In the genomic region with DNA sequence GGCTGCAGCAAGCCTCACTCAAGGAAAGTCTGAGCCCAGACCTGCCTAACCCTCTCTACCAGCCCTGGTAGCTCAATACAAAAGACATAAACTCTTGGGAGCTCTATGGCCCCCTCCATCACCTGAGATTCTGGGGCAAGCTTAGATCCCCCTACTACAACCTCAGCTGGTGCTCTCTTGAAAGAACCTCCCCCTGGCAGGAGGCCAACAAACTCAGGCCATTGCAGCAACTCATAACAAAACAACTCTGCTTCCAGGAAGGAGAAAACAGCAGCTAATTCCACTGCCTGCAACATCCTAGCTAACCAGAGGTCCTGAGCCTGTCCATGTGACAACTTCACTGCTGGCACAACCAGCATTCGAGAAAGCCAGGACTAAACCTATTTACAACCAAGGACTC, we compare ENCODE assay signal across 17 cellular contexts.
DNase-seq lines count a peak whose midpoint lies in the region; ATAC-seq and TF ChIP-seq lines count a peak whose summit lies in the region.
"Had no signal": no experiment of that assay in that cellular context is flagged by ENCODE, and none has a peak within 500 bp of the region (broad histone marks: within the 10 kb centered on the region; RNA-seq: fewer than 3 reads in every experiment).

No MANE protein-coding gene starts in this region.

- H3K27me3 ChIP-seq in NT2/D1 (ENCODE audit: insufficient read depth, insufficient read length): no peaks in the 10 kb centered on the region
- H3K27me3 ChIP-seq: suprapubic skin had no signal

- no peak overlapping the region for H3K4me3 ChIP-seq in NT2/D1 (ENCODE audit: insufficient read length, low read depth)
- H3K4me3 ChIP-seq in epithelial cell of esophagus (ENCODE audit: low read length): no peak overlapping the region
- H3K4me3 ChIP-seq: lower lobe of right lung, suprapubic skin had no signal

- no peak overlapping the region for H3K27ac Mint-ChIP-seq in T-cell
- no peak overlapping the region for H3K27ac Mint-ChIP-seq in activated naive CD4-positive, alpha-beta T cell treated with anti-CD3 and anti-CD28 coated beads, Interleukin-2, amount 50 U/mL, for 72 hours
- H3K27ac Mint-ChIP-seq: activated T-helper 1 cell treated with anti-CD3 and anti-CD28 coated beads, Interleukin-12 subunit alpha, Interleukin-12 subunit beta, Interleukin-2, Interleukin-4 antibody, amounts not matched to agents 30 ng/mL and 10 ng/mL and 1 ng/mL, durations not matched to agents 14 hours and 24 hours and 36 hours; dendritic cell treated with granulocyte-macrophage colony-stimulating factor and Interleukin-4, amounts not matched to agents 40 ng/mL and 50 ng/mL, for 4 days; natural killer cell treated with Interleukin-12 subunit alpha and Interleukin-12 subunit beta and Interleukin-15 and Interleukin-18, amount 100 ng/mL, for 72 hours had no signal

- no peaks in the 10 kb centered on the region for H3K36me3 ChIP-seq in NT2/D1 (ENCODE audit: insufficient read depth, insufficient read length, low read length)
- H3K36me3 ChIP-seq: lower lobe of right lung, suprapubic skin had no signal

- H3K4me3 Mint-ChIP-seq in T-cell: no peak overlapping the region
- H3K4me3 Mint-ChIP-seq: activated T-helper 1 cell treated with anti-CD3 and anti-CD28 coated beads, Interleukin-12 subunit alpha, Interleukin-12 subunit beta, Interleukin-2, Interleukin-4 antibody, amounts not matched to agents 30 ng/mL and 10 ng/mL and 1 ng/mL, durations not matched to agents 14 hours and 24 hours and 36 hours; dendritic cell treated with granulocyte-macrophage colony-stimulating factor and Interleukin-4, amounts not matched to agents 40 ng/mL and 50 ng/mL, for 4 days; natural killer cell treated with Interleukin-12 subunit alpha and Interleukin-12 subunit beta and Interleukin-15 and Interleukin-18, amount 100 ng/mL, for 72 hours had no signal

- CTCF ChIA-PET in T-cell (lab: Charles Lee): no interaction called here

- no peaks in the 10 kb centered on the region for H3K27me3 Mint-ChIP-seq in T-cell
- H3K27me3 Mint-ChIP-seq: dendritic cell treated with granulocyte-macrophage colony-stimulating factor and Interleukin-4, amounts not matched to agents 40 ng/mL and 50 ng/mL, for 4 days; natural killer cell treated with Interleukin-12 subunit alpha and Interleukin-12 subunit beta and Interleukin-15 and Interleukin-18, amount 100 ng/mL, for 72 hours had no signal

- DNase-seq in COLO668 (lab: John Stamatoyannopoulos, UW; ENCODE audit: unreplicated experiment) (peak; percentile 58), LHCN-M2 (ENCODE audit: low read depth) (peak; percentile 17), NT2/D1 (ENCODE audit: low read depth, low spot score) (peak; percentile 11), epithelial cell of esophagus (ENCODE audit: low read depth) (peak; percentile 32), AG08395 (ENCODE audit: low spot score) (no peak), T-cell (no peak), NCI-H774 (lab: John Stamatoyannopoulos, UW) (no peak)
- no peak for DNase-seq in activated naive CD4-positive, alpha-beta T cell treated with anti-CD3 and anti-CD28 coated beads, Interleukin-2, amount 50 U/mL, for 72 hours (ENCODE audit: low spot score in 2 of 2)
- DNase-seq: activated CD4-positive, alpha-beta T cell treated with anti-CD3 and anti-CD28 coated beads, Interleukin-2, amount 50 U/mL, for 48 hours; aorta; hypothalamus; lower lobe of right lung; NCI-H446 treated with DMSO at 0.1 percent for 48 hours had no signal

- TF ChIP-seq CTCF in epithelial cell of esophagus (IDR thresholded peaks at IDR 0.05; ENCODE audit: insufficient read depth, low read depth, low read length, missing control alignments): no peak

- H3K36me3 Mint-ChIP-seq in T-cell: no peaks in the 10 kb centered on the region
- no peaks in the 10 kb centered on the region for H3K36me3 Mint-ChIP-seq in activated naive CD4-positive, alpha-beta T cell treated with anti-CD3 and anti-CD28 coated beads, Interleukin-2, amount 50 U/mL, for 72 hours

- POLR2A ChIA-PET in T-cell (lab: Charles Lee): no interaction called here

- H3K4me1 Mint-ChIP-seq in T-cell: no peaks in the 10 kb centered on the region

- no peaks in the 10 kb centered on the region for H3K4me1 ChIP-seq in NT2/D1 (ENCODE audit: insufficient read depth, insufficient read length)
- H3K4me1 ChIP-seq: lower lobe of right lung, suprapubic skin had no signal

- no peak overlapping the region for H3K9ac ChIP-seq in NT2/D1 (ENCODE audit: insufficient read length, low read depth)

- no peak for ATAC-seq in T-cell (replicated peaks in 1 of 4)
- no peak for ATAC-seq in activated naive CD4-positive, alpha-beta T cell treated with anti-CD3 and anti-CD28 coated beads, Interleukin-2, amount 50 U/mL, for 72 hours
- ATAC-seq: lower lobe of right lung; natural killer cell treated with Interleukin-12 subunit alpha and Interleukin-12 subunit beta and Interleukin-15 and Interleukin-18, amount 100 ng/mL, for 72 hours had no signal

- peaks cover 5 to 24% (median 6%) of the 10 kb centered on the region in 3 donors for H3K9me3 Mint-ChIP-seq in T-cell
- peaks cover 12 to 19% of the 10 kb centered on the region in 2 donors for H3K9me3 Mint-ChIP-seq in activated naive CD4-positive, alpha-beta T cell treated with anti-CD3 and anti-CD28 coated beads, Interleukin-2, amount 50 U/mL, for 72 hours
- H3K9me3 Mint-ChIP-seq: dendritic cell treated with granulocyte-macrophage colony-stimulating factor and Interleukin-4, amounts not matched to agents 40 ng/mL and 50 ng/mL, for 4 days had no signal

- no peaks in the 10 kb centered on the region for H3K9me3 ChIP-seq in NT2/D1 (ENCODE audit: insufficient read depth, low read length)
- H3K9me3 ChIP-seq: lower lobe of right lung, suprapubic skin had no signal

Comparison
In these comparisons a context has a peak if more than half of its experiments do, and no peak if none do; other contexts are left out.
1. DNase-seq: peak in COLO668 (single experiment), LHCN-M2 (single experiment), NT2/D1 (single experiment) and epithelial cell of esophagus (single experiment); none in AG08395 (single experiment), T-cell (0 of 34), NCI-H774 (single experiment) and activated naive CD4-positive, alpha-beta T cell treated with anti-CD3 and anti-CD28 coated beads, Interleukin-2, amount 50 U/mL, for 72 hours (0 of 2).